ENCODE assay signal across 17 cellular contexts in genomic region chr17:56851008-56851407, GRCh38.
"Had no signal": no experiment of that assay in that cellular context is flagged by ENCODE, and none has a peak within 500 bp of the region (broad histone marks: within the 10 kb centered on the region; RNA-seq: fewer than 3 reads in every experiment).

No MANE protein-coding gene starts in this region.

- H3K27me3 Mint-ChIP-seq: activated B cell treated with CpG ODN at 0.5 μM for 24 hours; activated CD4-positive, alpha-beta T cell treated with anti-CD3 and anti-CD28 coated beads, Interleukin-2, amount 10 ng/mL, durations not matched to agents 7 days and 5 days; T-helper 17 cell; type B pancreatic cell had no signal

- FAIRE-seq: TTC549 had no signal

- H3K4me1 Mint-ChIP-seq: neural crest cell had no signal

- H3K9me3 ChIP-seq: heart left ventricle, suprapubic skin had no signal

- H3K27ac Mint-ChIP-seq: activated B cell treated with CpG ODN at 0.5 μM for 24 hours; activated CD4-positive, alpha-beta T cell treated with anti-CD3 and anti-CD28 coated beads, Interleukin-2, amount 10 ng/mL, durations not matched to agents 7 days and 5 days; type B pancreatic cell had no signal

- H3K4me3 Mint-ChIP-seq: activated B cell treated with CpG ODN at 0.5 μM for 24 hours; activated CD4-positive, alpha-beta T cell treated with anti-CD3 and anti-CD28 coated beads, Interleukin-2, amount 10 ng/mL, durations not matched to agents 7 days and 5 days; activated T-cell treated with anti-CD3 and anti-CD28 coated beads, Interleukin-2, amount 50 U/mL, for 4 hours; neural crest cell; T-helper 17 cell; type B pancreatic cell had no signal

- H3K27ac ChIP-seq: cardiac muscle cell, foreskin keratinocyte, suprapubic skin had no signal

- H3K9me3 Mint-ChIP-seq: activated B cell treated with CpG ODN at 0.5 μM for 24 hours; activated CD4-positive, alpha-beta T cell treated with anti-CD3 and anti-CD28 coated beads, Interleukin-2, amount 10 ng/mL, durations not matched to agents 7 days and 5 days; activated T-cell treated with anti-CD3 and anti-CD28 coated beads, Interleukin-2, amount 50 U/mL, for 4 hours; neural crest cell; type B pancreatic cell had no signal

- H3K4me1 ChIP-seq: foreskin keratinocyte, suprapubic skin had no signal

- DNase-seq: activated B cell treated with CpG ODN at 0.5 μM for 24 hours; activated CD4-positive, alpha-beta T cell treated with anti-CD3 and anti-CD28 coated beads, Interleukin-2, amount 10 ng/mL, durations not matched to agents 7 days and 5 days; activated gamma-delta T cell; activated T-cell treated with anti-CD3 and anti-CD28 coated beads, Interleukin-2, amount 50 U/mL, for 4 hours; foreskin keratinocyte; heart left ventricle; islet precursor cell; mesendoderm; stimulated activated CD4-positive, alpha-beta T cell treated with anti-CD3 and anti-CD28 coated beads, Interleukin-12 subunit alpha, Interleukin-12 subunit beta, amount 100 ng/mL, for 4 hours; stimulated activated naive CD4-positive, alpha-beta T cell treated with Interleukin-2 at 50 U/mL for 16 hours; T-helper 17 cell had no signal

- H3K27me3 ChIP-seq: cardiac muscle cell, foreskin keratinocyte, heart left ventricle, suprapubic skin had no signal

- ATAC-seq: activated T-cell treated with anti-CD3 and anti-CD28 coated beads, Interleukin-2, amount 50 U/mL, for 4 hours; foreskin keratinocyte; heart left ventricle; left lobe of liver; T-helper 17 cell had no signal

- H3K4me3 ChIP-seq: cardiac muscle cell, heart left ventricle, suprapubic skin had no signal
